ENCODE assay signal across 6 cellular contexts in genomic region chr1:226276987-226277386, GRCh38. TPM values are rescaled to one million over a fixed set of nuclear protein-coding genes. Genes with fewer than 3 reads are reported as not detected.
"Had no signal": no experiment of that assay in that cellular context is flagged by ENCODE, and none has a peak within 500 bp of the region (broad histone marks: within the 10 kb centered on the region; RNA-seq: fewer than 3 reads in every experiment).

No MANE protein-coding gene starts in this region.

- DNase-seq: GDM1, GF-D8 had no signal

- H3K4me3 ChIP-seq: GM12878 had no signal

- FAIRE-seq: GM12878, GM18507, GM19239 had no signal

- ATAC-seq: GM12878 had no signal

RNA-seq across cellular contexts. Expression of gene MIXL1, which starts 53.5 kb away (rescaled TPM):
- total RNA-seq: G401 had no signal
